19 cellular contexts compared by ENCODE assay signal in genomic region chr17:9999948-10000695, GRCh38.
DNase-seq lines count a peak whose midpoint lies in the region; ATAC-seq and TF ChIP-seq lines count a peak whose summit lies in the region.
"Had no signal": no experiment of that assay in that cellular context is flagged by ENCODE, and none has a peak within 500 bp of the region (broad histone marks: within the 10 kb centered on the region; RNA-seq: fewer than 3 reads in every experiment).

No MANE protein-coding gene starts in this region.

- CTCF ChIA-PET in MCF 10A (lab: Yijun Ruan, JAX) = interaction anchor here (0.6 kb wide), 1 partner anchor 224 kb away, joined by 4 read pairs; no protein-coding TSS in a partner anchor
- CTCF ChIA-PET in activated CD8-positive, alpha-beta memory T cell treated with anti-CD3 and anti-CD28 coated beads, Interleukin-2, amount 10 ng/mL, durations not matched to agents 7 days and 5 days (lab: Charles Lee) = no interaction called here

- no peak overlapping the region for H3K4me3 Mint-ChIP-seq in MCF 10A (ENCODE audit: unreplicated experiment)
- no peak overlapping the region for H3K4me3 Mint-ChIP-seq in activated CD8-positive, alpha-beta memory T cell treated with anti-CD3 and anti-CD28 coated beads, Interleukin-2, amount 10 ng/mL, durations not matched to agents 7 days and 5 days
- H3K4me3 Mint-ChIP-seq: activated naive CD8-positive, alpha-beta T cell treated with anti-CD3 and anti-CD28 coated beads, Interleukin-2, amount 10 ng/mL, durations not matched to agents 7 days and 5 days; central memory CD8-positive, alpha-beta T cell; nephron progenitor cell had no signal

- POLR2A ChIA-PET in MCF 10A (lab: Yijun Ruan, JAX) = no interaction called here

- H3K27me3 Mint-ChIP-seq in MCF 10A (ENCODE audit: insufficient read depth, unreplicated experiment) = no peaks in the 10 kb centered on the region
- H3K27me3 Mint-ChIP-seq in activated CD8-positive, alpha-beta memory T cell treated with anti-CD3 and anti-CD28 coated beads, Interleukin-2, amount 10 ng/mL, durations not matched to agents 7 days and 5 days = no peaks in the 10 kb centered on the region
- H3K27me3 Mint-ChIP-seq: central memory CD8-positive, alpha-beta T cell had no signal

- no peaks in the 10 kb centered on the region for H3K4me1 Mint-ChIP-seq in MCF 10A (ENCODE audit: insufficient read depth, unreplicated experiment)
- H3K4me1 Mint-ChIP-seq in activated CD8-positive, alpha-beta memory T cell treated with anti-CD3 and anti-CD28 coated beads, Interleukin-2, amount 10 ng/mL, durations not matched to agents 7 days and 5 days = peaks cover 7% of the 10 kb centered on the region
- H3K4me1 Mint-ChIP-seq: activated naive CD8-positive, alpha-beta T cell treated with anti-CD3 and anti-CD28 coated beads, Interleukin-2, amount 10 ng/mL, durations not matched to agents 7 days and 5 days; nephron progenitor cell had no signal

- peaks cover 6% of the 10 kb centered on the region for H3K9me3 Mint-ChIP-seq in MCF 10A (ENCODE audit: unreplicated experiment)
- H3K9me3 Mint-ChIP-seq in activated CD8-positive, alpha-beta memory T cell treated with anti-CD3 and anti-CD28 coated beads, Interleukin-2, amount 10 ng/mL, durations not matched to agents 7 days and 5 days (ENCODE audit: low read depth) = peaks cover 3% of the 10 kb centered on the region
- H3K9me3 Mint-ChIP-seq: central memory CD8-positive, alpha-beta T cell; nephron progenitor cell had no signal

- no peak overlapping the region for H3K27ac Mint-ChIP-seq in MCF 10A (ENCODE audit: low read depth, unreplicated experiment)
- H3K27ac Mint-ChIP-seq in activated CD8-positive, alpha-beta memory T cell treated with anti-CD3 and anti-CD28 coated beads, Interleukin-2, amount 10 ng/mL, durations not matched to agents 7 days and 5 days = no peak overlapping the region
- H3K27ac Mint-ChIP-seq: activated naive CD8-positive, alpha-beta T cell treated with anti-CD3 and anti-CD28 coated beads, Interleukin-2, amount 10 ng/mL, durations not matched to agents 7 days and 5 days; nephron progenitor cell had no signal

- ATAC-seq in GM18907 (IDR thresholded peaks at IDR 0.05; ENCODE audit: unreplicated experiment) (peak; percentile 78), GM21515 (IDR thresholded peaks at IDR 0.05; ENCODE audit: unreplicated experiment) (peak; percentile 74), HG03095 (IDR thresholded peaks at IDR 0.05; ENCODE audit: unreplicated experiment) (peak; percentile 93)
- no peak for ATAC-seq in activated CD8-positive, alpha-beta memory T cell treated with anti-CD3 and anti-CD28 coated beads, Interleukin-2, amount 10 ng/mL, durations not matched to agents 7 days and 5 days
- ATAC-seq: K562, lower lobe of right lung had no signal

- BruUV-seq in MCF 10A (replicated peaks; lab: Mats Ljungman, UMichigan) = no TSS peak

- H3K36me3 Mint-ChIP-seq in MCF 10A (ENCODE audit: insufficient read depth, unreplicated experiment) = no peaks in the 10 kb centered on the region
- H3K36me3 Mint-ChIP-seq in activated CD8-positive, alpha-beta memory T cell treated with anti-CD3 and anti-CD28 coated beads, Interleukin-2, amount 10 ng/mL, durations not matched to agents 7 days and 5 days = no peaks in the 10 kb centered on the region
- H3K36me3 Mint-ChIP-seq: activated naive CD8-positive, alpha-beta T cell treated with anti-CD3 and anti-CD28 coated beads, Interleukin-2, amount 10 ng/mL, durations not matched to agents 7 days and 5 days had no signal

- TF ChIP-seq CTCF in MCF 10A (IDR thresholded peaks at IDR 0.05; ENCODE audit: unreplicated experiment) = no peak

- intact Hi-C loops in posterior vena cava (cut with DNase I) = no loop called here
- intact Hi-C loops in MCF 10A (cut with micrococcal nuclease) = no loop called here

- DNase-seq in posterior vena cava (ENCODE audit: low spot score) = peak; percentile 8
- no peak for DNase-seq in SKM-1 treated with dmso at 0.1 percent for 144 hours (lab: John Stamatoyannopoulos, UW; ENCODE audit: unreplicated experiment)
- DNase-seq in stimulated activated naive CD4-positive, alpha-beta T cell treated with Interleukin-2 at 50 U/mL for 16 hours (lab: John Stamatoyannopoulos, UW) = no peak
- DNase-seq in MCF 10A (ENCODE audit: unreplicated experiment) = no peak
- no peak for DNase-seq in activated CD8-positive, alpha-beta memory T cell treated with anti-CD3 and anti-CD28 coated beads, Interleukin-2, amount 10 ng/mL, durations not matched to agents 7 days and 5 days
- DNase-seq: activated CD4-positive, alpha-beta T cell treated with anti-CD3 and anti-CD28 coated beads for 4 hours; activated naive CD8-positive, alpha-beta T cell treated with anti-CD3 and anti-CD28 coated beads, Interleukin-2, amount 10 ng/mL, durations not matched to agents 7 days and 5 days; activated T-cell treated with anti-CD3 and anti-CD28 coated beads, Interleukin-2, amount 50 U/mL, for 1 hour; lower lobe of right lung; NCI-H1417 treated with DMSO at 0.1 percent for 48 hours; NCI-H526 treated with DMSO at 0.1 percent for 48 hours; nephron progenitor cell; stimulated activated CD4-positive, alpha-beta T cell treated with anti-CD3 and anti-CD28 coated beads, Interleukin-2, amount 100 ng/mL, for 24 hours; T-helper 2 cell had no signal
